Comparison of ENCODE assay signal across 1 cellular context in the genomic region with DNA sequence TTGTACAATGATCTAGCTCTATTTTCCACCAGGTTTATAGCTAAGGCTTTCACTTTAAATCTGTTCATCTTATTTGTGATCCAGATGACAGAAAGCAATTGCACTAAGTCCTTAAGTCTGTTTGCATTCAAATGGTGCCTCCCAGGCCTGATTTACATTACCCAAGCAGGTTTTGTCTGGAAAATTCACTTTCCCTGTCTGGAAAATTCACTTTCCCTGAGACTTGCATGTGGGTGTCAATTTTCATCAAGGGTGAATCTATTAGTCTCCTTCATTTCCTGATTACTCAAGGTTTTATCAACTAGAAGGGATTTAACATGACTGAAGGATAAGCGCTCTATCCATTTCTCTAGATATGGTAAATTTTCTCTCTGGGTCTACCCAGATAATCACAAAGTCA.
TF ChIP-seq lines count a peak whose summit lies in the region.

No MANE protein-coding gene starts in this region.

TF ChIP-seq in WTC11, 78 proteins besides CTCF, POLR2A, EP300 and RAD21 (continued from another document):
- TF ChIP-seq, protein P1, sequence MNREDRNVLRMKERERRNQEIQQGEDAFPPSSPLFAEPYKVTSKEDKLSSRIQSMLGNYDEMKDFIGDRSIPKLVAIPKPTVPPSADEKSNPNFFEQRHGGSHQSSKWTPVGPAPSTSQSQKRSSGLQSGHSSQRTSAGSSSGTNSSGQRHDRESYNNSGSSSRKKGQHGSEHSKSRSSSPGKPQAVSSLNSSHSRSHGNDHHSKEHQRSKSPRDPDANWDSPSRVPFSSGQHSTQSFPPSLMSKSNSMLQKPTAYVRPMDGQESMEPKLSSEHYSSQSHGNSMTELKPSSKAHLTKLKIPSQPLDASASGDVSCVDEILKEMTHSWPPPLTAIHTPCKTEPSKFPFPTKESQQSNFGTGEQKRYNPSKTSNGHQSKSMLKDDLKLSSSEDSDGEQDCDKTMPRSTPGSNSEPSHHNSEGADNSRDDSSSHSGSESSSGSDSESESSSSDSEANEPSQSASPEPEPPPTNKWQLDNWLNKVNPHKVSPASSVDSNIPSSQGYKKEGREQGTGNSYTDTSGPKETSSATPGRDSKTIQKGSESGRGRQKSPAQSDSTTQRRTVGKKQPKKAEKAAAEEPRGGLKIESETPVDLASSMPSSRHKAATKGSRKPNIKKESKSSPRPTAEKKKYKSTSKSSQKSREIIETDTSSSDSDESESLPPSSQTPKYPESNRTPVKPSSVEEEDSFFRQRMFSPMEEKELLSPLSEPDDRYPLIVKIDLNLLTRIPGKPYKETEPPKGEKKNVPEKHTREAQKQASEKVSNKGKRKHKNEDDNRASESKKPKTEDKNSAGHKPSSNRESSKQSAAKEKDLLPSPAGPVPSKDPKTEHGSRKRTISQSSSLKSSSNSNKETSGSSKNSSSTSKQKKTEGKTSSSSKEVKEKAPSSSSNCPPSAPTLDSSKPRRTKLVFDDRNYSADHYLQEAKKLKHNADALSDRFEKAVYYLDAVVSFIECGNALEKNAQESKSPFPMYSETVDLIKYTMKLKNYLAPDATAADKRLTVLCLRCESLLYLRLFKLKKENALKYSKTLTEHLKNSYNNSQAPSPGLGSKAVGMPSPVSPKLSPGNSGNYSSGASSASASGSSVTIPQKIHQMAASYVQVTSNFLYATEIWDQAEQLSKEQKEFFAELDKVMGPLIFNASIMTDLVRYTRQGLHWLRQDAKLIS (CRISPR knock-in tag; IDR thresholded peaks at IDR 0.05; ENCODE audit: borderline replicate concordance): no peak
- TF ChIP-seq CREB1 (CRISPR knock-in tag; IDR thresholded peaks at IDR 0.05) (no peak), FOXK1 (CRISPR knock-in tag; IDR thresholded peaks at IDR 0.05) (no peak), NR2C2 (CRISPR knock-in tag; IDR thresholded peaks at IDR 0.05) (no peak), ZBTB21 (CRISPR knock-in tag; IDR thresholded peaks at IDR 0.05; ENCODE audit: borderline replicate concordance) (no peak), GABPB1 (CRISPR knock-in tag; IDR thresholded peaks at IDR 0.05) (no peak)
- TF ChIP-seq, protein P2, sequence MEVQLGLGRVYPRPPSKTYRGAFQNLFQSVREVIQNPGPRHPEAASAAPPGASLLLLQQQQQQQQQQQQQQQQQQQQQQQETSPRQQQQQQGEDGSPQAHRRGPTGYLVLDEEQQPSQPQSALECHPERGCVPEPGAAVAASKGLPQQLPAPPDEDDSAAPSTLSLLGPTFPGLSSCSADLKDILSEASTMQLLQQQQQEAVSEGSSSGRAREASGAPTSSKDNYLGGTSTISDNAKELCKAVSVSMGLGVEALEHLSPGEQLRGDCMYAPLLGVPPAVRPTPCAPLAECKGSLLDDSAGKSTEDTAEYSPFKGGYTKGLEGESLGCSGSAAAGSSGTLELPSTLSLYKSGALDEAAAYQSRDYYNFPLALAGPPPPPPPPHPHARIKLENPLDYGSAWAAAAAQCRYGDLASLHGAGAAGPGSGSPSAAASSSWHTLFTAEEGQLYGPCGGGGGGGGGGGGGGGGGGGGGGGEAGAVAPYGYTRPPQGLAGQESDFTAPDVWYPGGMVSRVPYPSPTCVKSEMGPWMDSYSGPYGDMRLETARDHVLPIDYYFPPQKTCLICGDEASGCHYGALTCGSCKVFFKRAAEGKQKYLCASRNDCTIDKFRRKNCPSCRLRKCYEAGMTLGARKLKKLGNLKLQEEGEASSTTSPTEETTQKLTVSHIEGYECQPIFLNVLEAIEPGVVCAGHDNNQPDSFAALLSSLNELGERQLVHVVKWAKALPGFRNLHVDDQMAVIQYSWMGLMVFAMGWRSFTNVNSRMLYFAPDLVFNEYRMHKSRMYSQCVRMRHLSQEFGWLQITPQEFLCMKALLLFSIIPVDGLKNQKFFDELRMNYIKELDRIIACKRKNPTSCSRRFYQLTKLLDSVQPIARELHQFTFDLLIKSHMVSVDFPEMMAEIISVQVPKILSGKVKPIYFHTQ (CRISPR knock-in tag; IDR thresholded peaks at IDR 0.05): no peak
